ENCODE assay signal across 14 cellular contexts in genomic region chr16:15494231-15494630, GRCh38. TPM values are rescaled to one million over a fixed set of nuclear protein-coding genes. Genes with fewer than 3 reads are reported as not detected.
DNase-seq lines count a peak whose midpoint lies in the region; ATAC-seq, FAIRE-seq and TF ChIP-seq lines count a peak whose summit lies in the region.
"Had no signal": no experiment of that assay in that cellular context is flagged by ENCODE, and none has a peak within 500 bp of the region (broad histone marks: within the 10 kb centered on the region; RNA-seq: fewer than 3 reads in every experiment).

No MANE protein-coding gene starts in this region.

- no peak for TF ChIP-seq CTCF in fibroblast of pulmonary artery (IDR thresholded peaks at IDR 0.05; ENCODE audit: low read length, missing control alignments)

- FAIRE-seq in RCC 7860 (lab: Jason Lieb, UNC) = peak; percentile 91
- FAIRE-seq: frontal cortex had no signal

- peaks cover 63% of the 10 kb centered on the region for H3K4me1 Mint-ChIP-seq in activated T-cell treated with anti-CD3 and anti-CD28 coated beads, Interleukin-2, amount 50 U/mL, for 24 hours (ENCODE audit: low read depth)
- peaks cover 63% of the 10 kb centered on the region for H3K4me1 Mint-ChIP-seq in stimulated activated naive CD8-positive, alpha-beta T cell treated with anti-CD3 and anti-CD28 coated beads, Interleukin-15, amount 100 ng/mL, for 72 hours
- peaks cover 11% of the 10 kb centered on the region for H3K4me1 Mint-ChIP-seq in activated CD8-positive, alpha-beta memory T cell treated with anti-CD3 and anti-CD28 coated beads, Interleukin-2, amount 10 ng/mL, durations not matched to agents 7 days and 5 days

- H3K9me3 Mint-ChIP-seq in activated T-cell treated with anti-CD3 and anti-CD28 coated beads, Interleukin-2, amount 50 U/mL, for 24 hours = no peaks in the 10 kb centered on the region
- peaks cover 7 to 8% of the 10 kb centered on the region in 2 donors for H3K9me3 Mint-ChIP-seq in stimulated activated naive CD8-positive, alpha-beta T cell treated with anti-CD3 and anti-CD28 coated beads, Interleukin-15, amount 100 ng/mL, for 72 hours
- no peaks in the 10 kb centered on the region for H3K9me3 Mint-ChIP-seq in activated CD8-positive, alpha-beta memory T cell treated with anti-CD3 and anti-CD28 coated beads, Interleukin-2, amount 10 ng/mL, durations not matched to agents 7 days and 5 days (ENCODE audit: low read depth)

- DNase-seq in activated T-cell treated with anti-CD3 and anti-CD28 coated beads, Interleukin-2, amount 50 U/mL, for 24 hours = no peak
- DNase-seq in activated T-cell treated with anti-CD3 and anti-CD28 coated beads for 4 hours = no peak
- peak; percentile 91 for DNase-seq in RCC 7860 (ENCODE audit: low spot score)
- DNase-seq in fibroblast of pulmonary artery (ENCODE audit: low read depth) = peak; percentile 27
- no peak for DNase-seq in stimulated activated naive CD8-positive, alpha-beta T cell treated with anti-CD3 and anti-CD28 coated beads, Interleukin-15, amount 100 ng/mL, for 72 hours
- DNase-seq in HEK293T (ENCODE audit: extremely low spot score) = no peak
- DNase-seq in NCI-H1694 (lab: John Stamatoyannopoulos, UW) = no peak
- DNase-seq in activated CD8-positive, alpha-beta memory T cell treated with anti-CD3 and anti-CD28 coated beads, Interleukin-2, amount 10 ng/mL, durations not matched to agents 7 days and 5 days = no peak
- DNase-seq: AML-193; left lung; NCI-H1417 treated with DMSO at 0.1 percent for 48 hours; stimulated activated CD4-positive, alpha-beta T cell treated with anti-CD3 and anti-CD28 coated beads, Interleukin-2, amount 100 ng/mL, for 48 hours had no signal

- CTCF ChIA-PET in HEK293T (lab: Yijun Ruan, JAX) = no interaction called here
- CTCF ChIA-PET in activated CD8-positive, alpha-beta memory T cell treated with anti-CD3 and anti-CD28 coated beads, Interleukin-2, amount 10 ng/mL, durations not matched to agents 7 days and 5 days (lab: Charles Lee) = no interaction called here

- H3K27ac Mint-ChIP-seq in activated T-cell treated with anti-CD3 and anti-CD28 coated beads, Interleukin-2, amount 50 U/mL, for 24 hours = peak overlapping the region; percentile 84
- H3K27ac Mint-ChIP-seq in stimulated activated naive CD8-positive, alpha-beta T cell treated with anti-CD3 and anti-CD28 coated beads, Interleukin-15, amount 100 ng/mL, for 72 hours = no peak overlapping the region
- H3K27ac Mint-ChIP-seq in activated CD8-positive, alpha-beta memory T cell treated with anti-CD3 and anti-CD28 coated beads, Interleukin-2, amount 10 ng/mL, durations not matched to agents 7 days and 5 days = no peak overlapping the region

- no peak overlapping the region for H3K4me3 Mint-ChIP-seq in activated T-cell treated with anti-CD3 and anti-CD28 coated beads, Interleukin-2, amount 50 U/mL, for 24 hours
- H3K4me3 Mint-ChIP-seq in stimulated activated naive CD8-positive, alpha-beta T cell treated with anti-CD3 and anti-CD28 coated beads, Interleukin-15, amount 100 ng/mL, for 72 hours = no peak overlapping the region
- H3K4me3 Mint-ChIP-seq in activated CD8-positive, alpha-beta memory T cell treated with anti-CD3 and anti-CD28 coated beads, Interleukin-2, amount 10 ng/mL, durations not matched to agents 7 days and 5 days = no peak overlapping the region

- H3K4me3 ChIP-seq in fibroblast of pulmonary artery (replicated peaks; ENCODE audit: low read depth, low read length) = no peak overlapping the region
- H3K4me3 ChIP-seq: left lung, thoracic aorta had no signal

- no peaks in the 10 kb centered on the region for H3K36me3 Mint-ChIP-seq in activated T-cell treated with anti-CD3 and anti-CD28 coated beads, Interleukin-2, amount 50 U/mL, for 24 hours (ENCODE audit: low read depth)
- no peaks in the 10 kb centered on the region for H3K36me3 Mint-ChIP-seq in activated CD8-positive, alpha-beta memory T cell treated with anti-CD3 and anti-CD28 coated beads, Interleukin-2, amount 10 ng/mL, durations not matched to agents 7 days and 5 days

- POLR2A ChIA-PET in HEK293T (lab: Yijun Ruan, JAX) = no interaction called here

- ATAC-seq in stimulated activated naive CD8-positive, alpha-beta T cell treated with anti-CD3 and anti-CD28 coated beads, Interleukin-15, amount 100 ng/mL, for 72 hours = peak; percentile 58
- no peak for ATAC-seq in activated CD8-positive, alpha-beta memory T cell treated with anti-CD3 and anti-CD28 coated beads, Interleukin-2, amount 10 ng/mL, durations not matched to agents 7 days and 5 days
- ATAC-seq: left lung had no signal

- no peaks in the 10 kb centered on the region for H3K27me3 Mint-ChIP-seq in activated T-cell treated with anti-CD3 and anti-CD28 coated beads, Interleukin-2, amount 50 U/mL, for 24 hours
- H3K27me3 Mint-ChIP-seq in stimulated activated naive CD8-positive, alpha-beta T cell treated with anti-CD3 and anti-CD28 coated beads, Interleukin-15, amount 100 ng/mL, for 72 hours = no peaks in the 10 kb centered on the region
- H3K27me3 Mint-ChIP-seq in activated CD8-positive, alpha-beta memory T cell treated with anti-CD3 and anti-CD28 coated beads, Interleukin-2, amount 10 ng/mL, durations not matched to agents 7 days and 5 days = no peaks in the 10 kb centered on the region

TF ChIP-seq in HEK293T, 16 proteins besides CTCF, POLR2A, EP300 and RAD21:
- no peak for TF ChIP-seq PKNOX1 (IDR thresholded peaks at IDR 0.05)
- no peak for TF ChIP-seq TARDBP (IDR thresholded peaks at IDR 0.05)
- TF ChIP-seq BHLHE40 (IDR thresholded peaks at IDR 0.05; ENCODE audit: borderline replicate concordance) = no peak
TF ChIP-seq in HEK293T: peak in this region for 0.

RNA-seq across cellular contexts. Expression of gene BMERB1, which starts 59.8 kb away (rescaled TPM):
- 10 to 100 TPM in 1 of 2 experiments, 1 to 10 TPM in 1; 4.5 to 11.9 TPM for total RNA-seq in activated CD8-positive, alpha-beta memory T cell treated with anti-CD3 and anti-CD28 coated beads, Interleukin-2, amount 10 ng/mL, durations not matched to agents 7 days and 5 days

Comparison
In these comparisons a context has a peak if more than half of its experiments do, and no peak if none do; other contexts are left out.
1. DNase-seq: peak in RCC 7860 (single experiment) and fibroblast of pulmonary artery (single experiment); none in activated T-cell treated with anti-CD3 and anti-CD28 coated beads, Interleukin-2, amount 50 U/mL, for 24 hours (single experiment), activated T-cell treated with anti-CD3 and anti-CD28 coated beads for 4 hours (single experiment), stimulated activated naive CD8-positive, alpha-beta T cell treated with anti-CD3 and anti-CD28 coated beads, Interleukin-15, amount 100 ng/mL, for 72 hours (0 of 2), HEK293T (single experiment), NCI-H1694 (single experiment) and activated CD8-positive, alpha-beta memory T cell treated with anti-CD3 and anti-CD28 coated beads, Interleukin-2, amount 10 ng/mL, durations not matched to agents 7 days and 5 days (single experiment).